ENCODE assay signal across 16 cellular contexts in genomic region chr12:15208871-15209656, GRCh38. TPM values are rescaled to one million over a fixed set of nuclear protein-coding genes. Genes with fewer than 3 reads are reported as not detected.
DNase-seq lines count a peak whose midpoint lies in the region; ATAC-seq and TF ChIP-seq lines count a peak whose summit lies in the region.
"Had no signal": no experiment of that assay in that cellular context is flagged by ENCODE, and none has a peak within 500 bp of the region (broad histone marks: within the 10 kb centered on the region; RNA-seq: fewer than 3 reads in every experiment).

No MANE protein-coding gene starts in this region.

- H3K4me1 ChIP-seq in foreskin keratinocyte, result peaks cover 13% of the 10 kb centered on the region
- peaks cover 8% of the 10 kb centered on the region for H3K4me1 ChIP-seq in osteoblast (ENCODE audit: insufficient read depth, low read length)
- peaks cover 17 to 25% of the 10 kb centered on the region in 2 donors for H3K4me1 ChIP-seq in uterus

- intact Hi-C loops in uterus (cut with DNase I; ENCODE audit: low total_unique reads), result no loop called here

- no peak for TF ChIP-seq POLR2A in uterus (IDR thresholded peaks at IDR 0.05)

- peak; percentile 46 for ATAC-seq in foreskin keratinocyte
- ATAC-seq: activated T-cell treated with anti-CD3 and anti-CD28 coated beads, Interleukin-2, amount 50 U/mL, for 72 hours; CD8-positive, alpha-beta T cell; stimulated activated naive B cell treated with anti-CD40 and anti-IgM and Interleukin-4, amounts not matched to agents 10 μg/mL and 1 μg/mL and 100 μg/mL, for 72 hours had no signal

- H3K4me2 ChIP-seq in osteoblast (ENCODE audit: insufficient read depth, low read length), result peak overlapping the region; percentile 4

- H4K20me1 ChIP-seq in osteoblast (ENCODE audit: insufficient read depth, low read length), result no peaks in the 10 kb centered on the region

- H3K36me3 ChIP-seq in osteoblast (ENCODE audit: insufficient read depth, low read length) (no peaks in the 10 kb centered on the region), uterus (no peaks in the 10 kb centered on the region)
- H3K36me3 ChIP-seq: MG63 had no signal

- TF ChIP-seq CTCF in foreskin keratinocyte (conservative IDR thresholded peaks at IDR 0.05), result no peak
- TF ChIP-seq CTCF in osteoblast (IDR thresholded peaks at IDR 0.05; ENCODE audit: extremely low read depth, low read depth, low read length), result no peak
- TF ChIP-seq CTCF in uterus (IDR thresholded peaks at IDR 0.05), result no peak

- H3K27me3 ChIP-seq in foreskin keratinocyte, result no peaks in the 10 kb centered on the region
- no peaks in the 10 kb centered on the region for H3K27me3 ChIP-seq in osteoblast (ENCODE audit: insufficient read depth, low read length)
- H3K27me3 ChIP-seq in uterus, result no peaks in the 10 kb centered on the region
- H3K27me3 ChIP-seq: MG63 had no signal

- H3K9me3 ChIP-seq in osteoblast (ENCODE audit: low read depth, low read length) (no peaks in the 10 kb centered on the region), uterus (no peaks in the 10 kb centered on the region)
- H3K9me3 ChIP-seq: MG63 had no signal

- no peak overlapping the region for H2AFZ ChIP-seq in osteoblast (ENCODE audit: low read length)

- H3K4me3 ChIP-seq in osteoblast (ENCODE audit: insufficient read depth, low read length), result no peak overlapping the region
- H3K4me3 ChIP-seq in uterus, result no peak overlapping the region
- H3K4me3 ChIP-seq: MG63 had no signal

- no peaks in the 10 kb centered on the region for H3K79me2 ChIP-seq in osteoblast (ENCODE audit: insufficient read depth, low read length)

- no peak overlapping the region for H3K27ac ChIP-seq in foreskin keratinocyte
- H3K27ac ChIP-seq in osteoblast (ENCODE audit: low read depth, low read length), result peak overlapping the region; percentile 37
- peak overlapping the region; percentile 83 to 95 for H3K27ac ChIP-seq in uterus
- H3K27ac ChIP-seq: HL-60 had no signal

- DNase-seq in amniotic epithelial cell (ENCODE audit: low read depth) (peak; percentile 13), foreskin keratinocyte (peak in 1 of 2 donors; percentile 31), osteoblast (ENCODE audit: insufficient read length, low spot score, missing footprints) (no peak), uterus (no peak), NCI-H2227 treated with DMSO at 0.1 percent for 48 hours (lab: John Stamatoyannopoulos, UW) (no peak), NCI-H226 (no peak), NCI-H526 (lab: John Stamatoyannopoulos, UW) (no peak)
- DNase-seq: activated T-cell treated with anti-CD3 and anti-CD28 coated beads, Interleukin-2, amount 50 U/mL, for 72 hours; CD8-positive, alpha-beta T cell; H7; posterior cingulate gyrus; stimulated activated CD4-positive, alpha-beta T cell treated with anti-CD3 and anti-CD28 coated beads, Interleukin-4, amount 100 ng/mL, for 1 hour; stimulated activated naive B cell treated with anti-CD40 and anti-IgM and Interleukin-4, amounts not matched to agents 10 μg/mL and 1 μg/mL and 100 μg/mL, for 72 hours; T-helper 1 cell had no signal

RNA-seq across cellular contexts. Expression of gene RERG, which starts 12.2 kb away (rescaled TPM):
- total RNA-seq in foreskin keratinocyte (not detected in 2 replicates), osteoblast (0.29 TPM in 1 of 2 replicates, not detected in the other), uterus (100 to 1,000 TPM in 3 of 4 donors, 10 to 100 TPM in 1; 61.6 to 236 (median 150) TPM)
- 0.03 TPM in 1 of 2 replicates, not detected in the other for polyA plus RNA-seq in foreskin keratinocyte
- total RNA-seq: activated T-cell treated with anti-CD3 and anti-CD28 coated beads, Interleukin-2, amount 50 U/mL, for 72 hours; CD8-positive, alpha-beta T cell; H7 had no signal

Comparison
In these comparisons a context has a peak if more than half of its experiments do, and no peak if none do; other contexts are left out.
1. RNA of gene RERG, which starts 12.2 kb away (total RNA-seq): 61.6 to 236 TPM in uterus; not detected in foreskin keratinocyte and 0.29 TPM in osteoblast; every median in the first group is over 10 times any median in the second.